ENCODE assay signal across 8 cellular contexts in genomic region chr4:94208268-94208667, GRCh38. TPM values are rescaled to one million over a fixed set of nuclear protein-coding genes. Genes with fewer than 3 reads are reported as not detected.
DNase-seq lines count a peak whose midpoint lies in the region; ATAC-seq, FAIRE-seq and TF ChIP-seq lines count a peak whose summit lies in the region.

No MANE protein-coding gene starts in this region.

- no peaks in the 10 kb centered on the region for H3K27me3 ChIP-seq in astrocyte (ENCODE audit: insufficient read depth, low read length)
- H3K27me3 ChIP-seq in vagina = no peaks in the 10 kb centered on the region

- peak overlapping the region; percentile 91 for H2AFZ ChIP-seq in astrocyte (ENCODE audit: low read depth, low read length)

- peaks cover 14% of the 10 kb centered on the region for H3K36me3 ChIP-seq in astrocyte (ENCODE audit: insufficient read depth, low read length)
- peaks cover 5 to 18% of the 10 kb centered on the region in 2 donors for H3K36me3 ChIP-seq in vagina

- peaks cover 2% of the 10 kb centered on the region for H4K20me1 ChIP-seq in astrocyte (ENCODE audit: insufficient read depth, low read length)

- peak overlapping the region; percentile 88 for H3K4me2 ChIP-seq in astrocyte (ENCODE audit: low read length)

- H3K4me1 Mint-ChIP-seq in stimulated activated naive CD8-positive, alpha-beta T cell treated with anti-CD3 and anti-CD28 coated beads, Interleukin-15, Interleukin-2, amounts not matched to agents 100 ng/mL and 50 ng/mL, for 24 hours (ENCODE audit: low read depth) = peaks cover 41% of the 10 kb centered on the region
- peaks cover 10% of the 10 kb centered on the region for H3K4me1 Mint-ChIP-seq in astrocyte (ENCODE audit: low read depth, unreplicated experiment)

- peaks cover 33% of the 10 kb centered on the region for H3K36me3 Mint-ChIP-seq in stimulated activated naive CD8-positive, alpha-beta T cell treated with anti-CD3 and anti-CD28 coated beads, Interleukin-15, Interleukin-2, amounts not matched to agents 100 ng/mL and 50 ng/mL, for 24 hours (ENCODE audit: low read depth)
- H3K36me3 Mint-ChIP-seq in astrocyte (ENCODE audit: low read depth, unreplicated experiment) = peaks cover 5% of the 10 kb centered on the region

- intact Hi-C loops in lower leg skin (cut with DNase I; ENCODE audit: low total_unique reads) (no loop called here), vagina (cut with DNase I) (no loop called here)

- H3K9me3 Mint-ChIP-seq in stimulated activated naive CD8-positive, alpha-beta T cell treated with anti-CD3 and anti-CD28 coated beads, Interleukin-15, Interleukin-2, amounts not matched to agents 100 ng/mL and 50 ng/mL, for 24 hours = no peaks in the 10 kb centered on the region
- no peaks in the 10 kb centered on the region for H3K9me3 Mint-ChIP-seq in astrocyte (ENCODE audit: unreplicated experiment)

- peak overlapping the region; percentile 97 for H3K4me3 ChIP-seq in astrocyte (ENCODE audit: insufficient read depth, low read depth, low read length)
- peak overlapping the region; percentile 86 for H3K4me3 ChIP-seq in lower leg skin (ENCODE audit: low read depth, poor library complexity, severe bottlenecking)
- peak overlapping the region; percentile 64 to 75 for H3K4me3 ChIP-seq in vagina

- peak; percentile 17 for FAIRE-seq in astrocyte (lab: Jason Lieb, UNC)

- H3K4me3 Mint-ChIP-seq in stimulated activated naive CD8-positive, alpha-beta T cell treated with anti-CD3 and anti-CD28 coated beads, Interleukin-15, Interleukin-2, amounts not matched to agents 100 ng/mL and 50 ng/mL, for 24 hours = peak overlapping the region; percentile 88
- H3K4me3 Mint-ChIP-seq in astrocyte (ENCODE audit: unreplicated experiment) = peak overlapping the region; percentile 99

- H3K27me3 Mint-ChIP-seq in stimulated activated naive CD8-positive, alpha-beta T cell treated with anti-CD3 and anti-CD28 coated beads, Interleukin-15, Interleukin-2, amounts not matched to agents 100 ng/mL and 50 ng/mL, for 24 hours = peaks cover 6% of the 10 kb centered on the region
- no peaks in the 10 kb centered on the region for H3K27me3 Mint-ChIP-seq in astrocyte (ENCODE audit: low read depth, unreplicated experiment)

- peaks cover 54% of the 10 kb centered on the region for H3K79me2 ChIP-seq in astrocyte (ENCODE audit: insufficient read depth, low read length)

- H3K9me3 ChIP-seq in astrocyte (ENCODE audit: insufficient read depth, low read depth, low read length) = no peaks in the 10 kb centered on the region
- no peaks in the 10 kb centered on the region for H3K9me3 ChIP-seq in vagina

- peak overlapping the region; percentile 99 for H3K27ac Mint-ChIP-seq in stimulated activated naive CD8-positive, alpha-beta T cell treated with anti-CD3 and anti-CD28 coated beads, Interleukin-15, Interleukin-2, amounts not matched to agents 100 ng/mL and 50 ng/mL, for 24 hours
- H3K27ac Mint-ChIP-seq in astrocyte (ENCODE audit: unreplicated experiment) = peak overlapping the region; percentile 100

- WGBS in lower leg skin, 2 donors = 10% methylated on average over 5 of the region's 5 CpGs

- DNase-seq in stimulated activated naive CD8-positive, alpha-beta T cell treated with anti-CD3 and anti-CD28 coated beads, Interleukin-15, Interleukin-2, amounts not matched to agents 100 U/mL and 50 U/mL, for 24 hours = no peak
- no peak for DNase-seq in astrocyte (ENCODE audit: low read depth)
- no peak for DNase-seq in lower leg skin (ENCODE audit: low spot score in 2 of 2)
- no peak for DNase-seq in vagina (ENCODE audit: extremely low spot score in 2 of 2)

- H3K27ac ChIP-seq in astrocyte (ENCODE audit: low read depth, low read length) (peak overlapping the region; percentile 99), vagina (peak overlapping the region; percentile 80)

- TF ChIP-seq CTCF in astrocyte (IDR thresholded peaks at IDR 0.05; ENCODE audit: insufficient read depth, low read depth, low read length) = no peak
- no peak for TF ChIP-seq CTCF in lower leg skin (IDR thresholded peaks at IDR 0.05)
- TF ChIP-seq CTCF in vagina (IDR thresholded peaks at IDR 0.05) = no peak

- no peak for ATAC-seq in stimulated activated naive CD8-positive, alpha-beta T cell treated with anti-CD3 and anti-CD28 coated beads, Interleukin-15, Interleukin-2, amounts not matched to agents 100 U/mL and 50 U/mL, for 24 hours
- ATAC-seq in GM18498 (IDR thresholded peaks at IDR 0.05; ENCODE audit: unreplicated experiment) = no peak
- no peak for ATAC-seq in HG03025 (IDR thresholded peaks at IDR 0.05; ENCODE audit: low FRiP score, unreplicated experiment)
- ATAC-seq in HG02623 (IDR thresholded peaks at IDR 0.05; ENCODE audit: unreplicated experiment) = no peak

- no peak for TF ChIP-seq POLR2A in lower leg skin (IDR thresholded peaks at IDR 0.05)
- TF ChIP-seq POLR2A in vagina (IDR thresholded peaks at IDR 0.05) = no peak

- peak overlapping the region; percentile 99 for H3K9ac ChIP-seq in astrocyte (ENCODE audit: low read length)

- peaks cover 11% of the 10 kb centered on the region for H3K4me1 ChIP-seq in astrocyte (ENCODE audit: insufficient read depth, low read length)
- H3K4me1 ChIP-seq in vagina = peaks cover 17% of the 10 kb centered on the region

RNA-seq across cellular contexts. Expression of gene SMARCAD1, which starts 0.6 kb away (rescaled TPM):
- total RNA-seq in astrocyte (31.6 and 36.0 TPM in 2 replicates), lower leg skin (10 to 100 TPM; 20.8 to 35.7 (median 23.6) TPM), vagina (21.6 TPM)
